Comparison of ENCODE assay signal across 12 cellular contexts in the genomic region with DNA sequence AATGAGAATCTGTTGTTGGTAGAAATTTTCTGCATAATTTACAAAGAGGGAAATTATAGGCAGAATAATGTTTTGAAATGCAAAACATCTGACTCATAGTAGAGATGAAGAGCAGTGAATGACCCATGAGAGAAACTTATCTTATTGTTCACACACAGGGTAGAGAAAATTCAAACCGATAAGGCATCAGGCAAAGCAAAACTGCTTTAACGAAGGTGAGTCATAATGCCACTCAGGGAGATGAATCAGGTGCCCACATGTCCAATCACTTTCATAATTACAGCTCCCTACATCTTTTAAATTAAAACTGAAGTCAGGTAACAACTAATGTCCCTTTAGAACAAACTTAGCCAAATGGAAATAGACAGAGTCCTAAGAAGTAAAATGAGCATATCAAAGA.
DNase-seq lines count a peak whose midpoint lies in the region; ATAC-seq and TF ChIP-seq lines count a peak whose summit lies in the region.
"Had no signal": no experiment of that assay in that cellular context is flagged by ENCODE, and none has a peak within 500 bp of the region (broad histone marks: within the 10 kb centered on the region; RNA-seq: fewer than 3 reads in every experiment).

No MANE protein-coding gene starts in this region.

- no peaks in the 10 kb centered on the region for H3K9me3 Mint-ChIP-seq in nephron progenitor cell

- DNase-seq in ACHN: peak; percentile 26
- no peak for DNase-seq in NCI-H82 (lab: John Stamatoyannopoulos, UW)
- DNase-seq in nephron progenitor cell: no peak
- no peak for DNase-seq in GF-D8 (lab: John Stamatoyannopoulos, UW)
- no peak for DNase-seq in DMS 273 treated with DMSO at 0.1 percent for 48 hours (lab: John Stamatoyannopoulos, UW)
- DNase-seq: AML-193; effector memory CD4-positive, alpha-beta T cell; naive thymus-derived CD4-positive, alpha-beta T cell; OCI-M1 had no signal

- H3K4me3 Mint-ChIP-seq in nephron progenitor cell: no peak overlapping the region
- H3K4me3 Mint-ChIP-seq: naive thymus-derived CD4-positive, alpha-beta T cell had no signal

- no peaks in the 10 kb centered on the region for H3K27me3 Mint-ChIP-seq in nephron progenitor cell (ENCODE audit: low read depth, poor library complexity)
- H3K27me3 Mint-ChIP-seq: naive thymus-derived CD4-positive, alpha-beta T cell had no signal

- TF ChIP-seq CTCF in nephron progenitor cell (IDR thresholded peaks at IDR 0.05): no peak

- in situ Hi-C loops in ACHN (cut with HindIII; ENCODE audit: low pct_ligation_motif_present, low pct_unique_long_range_greater_than_20kb, low sequenced_read_pairs): no loop called here

- H3K36me3 Mint-ChIP-seq in nephron progenitor cell (ENCODE audit: low read depth): no peaks in the 10 kb centered on the region

- H3K27ac Mint-ChIP-seq in nephron progenitor cell: no peak overlapping the region
- H3K27ac Mint-ChIP-seq: naive thymus-derived CD4-positive, alpha-beta T cell had no signal

- H3K4me1 Mint-ChIP-seq in nephron progenitor cell: peaks cover 6% of the 10 kb centered on the region
- H3K4me1 Mint-ChIP-seq: naive thymus-derived CD4-positive, alpha-beta T cell had no signal

- ATAC-seq in GM19023 (IDR thresholded peaks at IDR 0.05; ENCODE audit: unreplicated experiment) (peak; percentile 91), HG02588 (IDR thresholded peaks at IDR 0.05; ENCODE audit: unreplicated experiment) (peak; percentile 93), HG03439 (IDR thresholded peaks at IDR 0.05; ENCODE audit: unreplicated experiment) (peak; percentile 93)
- ATAC-seq: naive thymus-derived CD4-positive, alpha-beta T cell had no signal
